In genomic region chr17:38851434-38851833, GRCh38 we compare ENCODE assay signal across 8 cellular contexts. TPM values are rescaled to one million over a fixed set of nuclear protein-coding genes. Genes with fewer than 3 reads are reported as not detected.
DNase-seq lines count a peak whose midpoint lies in the region; ATAC-seq, FAIRE-seq and TF ChIP-seq lines count a peak whose summit lies in the region.

No MANE protein-coding gene starts in this region.

- H3K27me3 Mint-ChIP-seq in activated naive CD4-positive, alpha-beta T cell treated with anti-CD3 and anti-CD28 coated beads, Interleukin-2, amount 50 U/mL, for 24 hours, result no peaks in the 10 kb centered on the region
- no peaks in the 10 kb centered on the region for H3K27me3 Mint-ChIP-seq in activated naive CD8-positive, alpha-beta T cell treated with anti-CD3 and anti-CD28 coated beads, Interleukin-2, amount 10 ng/mL, durations not matched to agents 7 days and 5 days

- 43% methylated on average over 2 of the region's 2 CpGs for WGBS in HepG2 (ENCODE audit: low lambda C conversion rate)
- 27 to 41% methylated on average over 2 of the region's 2 CpGs for WGBS in transverse colon (ENCODE audit: low coverage in 1 of 2), 2 donors

- peak overlapping the region; percentile 98 for H3K4me2 ChIP-seq in HepG2 (ENCODE audit: low read depth, low read length)

- H3K36me3 Mint-ChIP-seq in activated naive CD4-positive, alpha-beta T cell treated with anti-CD3 and anti-CD28 coated beads, Interleukin-2, amount 50 U/mL, for 24 hours, result peaks cover 43% of the 10 kb centered on the region
- peaks cover 53% of the 10 kb centered on the region for H3K36me3 Mint-ChIP-seq in activated naive CD8-positive, alpha-beta T cell treated with anti-CD3 and anti-CD28 coated beads, Interleukin-2, amount 10 ng/mL, durations not matched to agents 7 days and 5 days

- TF ChIP-seq POLR2A in HepG2 (IDR thresholded peaks at IDR 0.05; ENCODE audit: insufficient read depth in 1 of 2, low read depth in 2 of 2, low read length in 2 of 2) (no peak), transverse colon (IDR thresholded peaks at IDR 0.05) (no peak)

- intact Hi-C loops in HepG2 (cut with micrococcal nuclease; ENCODE audit: unreplicated experiment), result no loop called here
- intact Hi-C loops in transverse colon (cut with DNase I; ENCODE audit: low total_unique reads), result no loop called here

- POLR2A ChIA-PET in activated naive CD8-positive, alpha-beta T cell treated with anti-CD3 and anti-CD28 coated beads, Interleukin-2, amount 10 ng/mL, durations not matched to agents 7 days and 5 days (lab: Charles Lee), result interaction anchor here (1.4 to 4.6 kb wide), 4 partner anchors 19 to 74 kb away, joined by 3 to 147 read pairs (median 8); partner anchors contain the start of genes LASP1 and LASP1NB
- POLR2A ChIA-PET in HepG2 (lab: Yijun Ruan, JAX), result interaction anchor here (2.0 to 4.6 kb wide), 3 partner anchors 19 to 54 kb away, joined by 4 to 175 read pairs (median 50); partner anchors contain the start of genes CWC25 and LASP1

- TF ChIP-seq EP300 in HepG2 (IDR thresholded peaks at IDR 0.05; ENCODE audit: low read depth in 2 of 2, low read length in 2 of 2) (no peak), HepG2 (CRISPR knock-in tag; IDR thresholded peaks at IDR 0.05; ENCODE audit: borderline replicate concordance) (no peak), transverse colon (IDR thresholded peaks at IDR 0.05; ENCODE audit: low read depth) (no peak)

- H3K4me1 ChIP-seq in HepG2 (ENCODE audit: insufficient read depth, low read length), result peaks cover 44% of the 10 kb centered on the region
- peaks cover 11 to 29% (median 25%) of the 10 kb centered on the region in 4 donors for H3K4me1 ChIP-seq in transverse colon

- BruUV-seq in HepG2 (replicated peaks; lab: Mats Ljungman, UMichigan), result no TSS peak

- H2AFZ ChIP-seq in HepG2 (ENCODE audit: low read length), result no peak overlapping the region

- H3K4me3 ChIP-seq in HepG2 (replicated peaks in 1 of 3; ENCODE audit: insufficient read depth in 1 of 3, low read depth in 2 of 3, low read length in 3 of 3) (peak overlapping the region; percentile 78 to 88 (median 82)), transverse colon (peak overlapping the region in 3 of 4 donors; percentile 54 to 57 (median 55))

- H3K79me2 ChIP-seq in HepG2 (ENCODE audit: insufficient read depth, low read length), result peaks cover 34% of the 10 kb centered on the region

- H3K27ac Mint-ChIP-seq in activated naive CD4-positive, alpha-beta T cell treated with anti-CD3 and anti-CD28 coated beads, Interleukin-2, amount 50 U/mL, for 24 hours, result peak overlapping the region; percentile 98
- peak overlapping the region; percentile 77 for H3K27ac Mint-ChIP-seq in activated naive CD8-positive, alpha-beta T cell treated with anti-CD3 and anti-CD28 coated beads, Interleukin-2, amount 10 ng/mL, durations not matched to agents 7 days and 5 days

- no peak for ATAC-seq in activated naive CD8-positive, alpha-beta T cell treated with anti-CD3 and anti-CD28 coated beads, Interleukin-2, amount 10 ng/mL, durations not matched to agents 7 days and 5 days (ENCODE audit: low read depth)
- ATAC-seq in HepG2 (no peak), GM18907 (IDR thresholded peaks at IDR 0.05; ENCODE audit: unreplicated experiment) (no peak)

- H3K27me3 ChIP-seq in HepG2 (ENCODE audit: control insufficient read depth in 1 of 2, insufficient read depth in 2 of 2, low read length in 2 of 2) (no peaks in the 10 kb centered on the region; a peak in 1 of 5 replicates), transverse colon (no peaks in the 10 kb centered on the region)

- H3K4me3 Mint-ChIP-seq in activated naive CD4-positive, alpha-beta T cell treated with anti-CD3 and anti-CD28 coated beads, Interleukin-2, amount 50 U/mL, for 24 hours, result peak overlapping the region; percentile 98
- peak overlapping the region; percentile 95 for H3K4me3 Mint-ChIP-seq in activated naive CD8-positive, alpha-beta T cell treated with anti-CD3 and anti-CD28 coated beads, Interleukin-2, amount 10 ng/mL, durations not matched to agents 7 days and 5 days

- H3K9me3 Mint-ChIP-seq in activated naive CD4-positive, alpha-beta T cell treated with anti-CD3 and anti-CD28 coated beads, Interleukin-2, amount 50 U/mL, for 24 hours, result no peaks in the 10 kb centered on the region
- H3K9me3 Mint-ChIP-seq in activated naive CD8-positive, alpha-beta T cell treated with anti-CD3 and anti-CD28 coated beads, Interleukin-2, amount 10 ng/mL, durations not matched to agents 7 days and 5 days, result no peaks in the 10 kb centered on the region

- peaks cover 18 to 45% of the 10 kb centered on the region in 2 experiments for H3K36me3 ChIP-seq in HepG2 (replicated peaks in 1 of 2; ENCODE audit: control insufficient read depth in 1 of 2, insufficient read depth in 2 of 2, low read length in 2 of 2)
- H3K36me3 ChIP-seq in transverse colon, result peaks cover 0 to 48% (median 14%) of the 10 kb centered on the region in 4 donors

- no peaks in the 10 kb centered on the region for H3K9me3 ChIP-seq in HepG2 (ENCODE audit: low read length)
- no peaks in the 10 kb centered on the region for H3K9me3 ChIP-seq in transverse colon

- no peak for DNase-seq in activated naive CD4-positive, alpha-beta T cell treated with Interleukin-2 at 50 U/mL for 16 hours
- no peak for DNase-seq in activated naive CD8-positive, alpha-beta T cell treated with anti-CD3 and anti-CD28 coated beads, Interleukin-2, amount 10 ng/mL, durations not matched to agents 7 days and 5 days
- DNase-seq in HepG2 (ENCODE audit: low spot score) (no peak), transverse colon (no peak), NCI-H1092 (lab: John Stamatoyannopoulos, UW) (no peak), HT-29 (ENCODE audit: low spot score) (no peak)

- H4K20me1 ChIP-seq in HepG2 (ENCODE audit: insufficient read depth, low read length), result peaks cover 54% of the 10 kb centered on the region

- in situ Hi-C loops in HepG2 (cut with HindIII; ENCODE audit: extremely low pct_ligation_motif_present, low pct_unique_long_range_greater_than_20kb) (no loop called here), transverse colon (cut with MboI; ENCODE audit: low pct_ligation_motif_present in 1 of 4, low pct_unique_long_range_greater_than_20kb in 1 of 4, low sequenced_read_pairs in 3 of 4) (loop anchor here in 1 of 4 donors (25.0 kb wide), 1 partner anchor 311 kb away; the partner anchor contains the start of genes ARL5C and PLXDC1)

- no peak for TF ChIP-seq RAD21 in HepG2 (CRISPR knock-in tag; IDR thresholded peaks at IDR 0.05)

- H3K4me1 Mint-ChIP-seq in activated naive CD4-positive, alpha-beta T cell treated with anti-CD3 and anti-CD28 coated beads, Interleukin-2, amount 50 U/mL, for 24 hours, result peaks cover 36% of the 10 kb centered on the region
- peaks cover 35% of the 10 kb centered on the region for H3K4me1 Mint-ChIP-seq in activated naive CD8-positive, alpha-beta T cell treated with anti-CD3 and anti-CD28 coated beads, Interleukin-2, amount 10 ng/mL, durations not matched to agents 7 days and 5 days

- H3K9ac ChIP-seq in HepG2 (ENCODE audit: insufficient read depth, low read depth, low read length), result peak overlapping the region; percentile 95

- FAIRE-seq in HepG2 (lab: Jason Lieb, UNC), result no peak

- H3K27ac ChIP-seq in HepG2 (ENCODE audit: extremely low read length, insufficient read depth, low read length) (peak overlapping the region; percentile 18), transverse colon (peak overlapping the region in 2 of 4 donors; percentile 92 to 94)

- CTCF ChIA-PET in HepG2 (lab: Yijun Ruan, JAX; ENCODE audit: low intra/inter-chr PET ratio, low total read pairs), result no interaction called here

- TF ChIP-seq CTCF in HepG2 (CRISPR knock-in tag; IDR thresholded peaks at IDR 0.05), result no peak
- no peak for TF ChIP-seq CTCF in transverse colon (IDR thresholded peaks at IDR 0.05)

RNA-seq across cellular contexts. Expression of gene RPL23, which starts 2.1 kb away (rescaled TPM):
- 1,000 to 10,000 TPM; 1,166 to 1,188 TPM for total RNA-seq in activated naive CD8-positive, alpha-beta T cell treated with anti-CD3 and anti-CD28 coated beads, Interleukin-2, amount 10 ng/mL, durations not matched to agents 7 days and 5 days
- total RNA-seq in HepG2 (2016; rRNA removed; fragmentation: Illumina TruSeq; extraction: Trizol) (2,790 and 3,298 TPM in 2 replicates), transverse colon (1,000 to 10,000 TPM in 1 of 4 donors, 100 to 1,000 TPM in 3; 386 to 1,109 (median 710) TPM)
- 4,051 and 4,588 TPM in 2 replicates for total RNA-seq in HepG2 (2016; cell fraction: cytosol; rRNA removed; fragmentation: Illumina TruSeq; extraction: Trizol; ENCODE audit: low read depth)
- total RNA-seq in HepG2 (2016; cell fraction: insoluble cytoplasmic fraction; rRNA removed; fragmentation: Illumina TruSeq; extraction: Trizol), result 2,655 and 3,446 TPM in 2 replicates
- total RNA-seq in HepG2 (2016; cell fraction: membrane; rRNA removed; fragmentation: Illumina TruSeq; extraction: Trizol), result 6,899 and 6,901 TPM in 2 replicates
- 995 and 1,125 TPM in 2 replicates for total RNA-seq in HepG2 (2016; cell fraction: nucleus; rRNA removed; fragmentation: Illumina TruSeq; extraction: Trizol)
- 4,288 and 4,860 TPM in 2 replicates for polyA plus RNA-seq in HepG2 (2011; rRNA removed)
- polyA plus RNA-seq in HepG2 (2011; cell fraction: cytosol; rRNA removed), result 4,164 and 5,084 TPM in 2 replicates
- polyA plus RNA-seq in HepG2 (2011; cell fraction: nucleus; rRNA removed), result 680 and 915 TPM in 2 replicates
- polyA plus RNA-seq in HepG2 (2012), result 4,457 and 5,527 TPM in 2 replicates
- 5,325 and 6,272 TPM in 2 replicates for polyA plus RNA-seq in HepG2 (2016; cell fraction: cytosol; fragmentation: Illumina TruSeq; extraction: Trizol; ENCODE audit: low read depth)
- 3,877 and 3,973 TPM in 2 replicates for polyA plus RNA-seq in HepG2 (2016; cell fraction: insoluble cytoplasmic fraction; fragmentation: Illumina TruSeq; extraction: Trizol; ENCODE audit: low read depth)
- polyA plus RNA-seq in HepG2 (2016; cell fraction: membrane; fragmentation: Illumina TruSeq; extraction: Trizol; ENCODE audit: low read depth), result 7,669 and 7,726 TPM in 2 replicates
- polyA plus RNA-seq in HepG2 (2016; cell fraction: nucleus; fragmentation: Illumina TruSeq; extraction: Trizol; ENCODE audit: insufficient read depth, low read depth), result 2,046 and 2,062 TPM in 2 replicates
- polyA minus RNA-seq in HepG2 (2011; rRNA and poly(A)+ RNA removed; ENCODE audit: low replicate concordance), result 223 and 322 TPM in 2 replicates
- 1,056 and 1,226 TPM in 2 replicates for polyA minus RNA-seq in HepG2 (2011; cell fraction: cytosol; rRNA and poly(A)+ RNA removed)
- 292 and 362 TPM in 2 replicates for polyA minus RNA-seq in HepG2 (2011; cell fraction: nucleus; rRNA and poly(A)+ RNA removed)
- 2,011 and 2,221 TPM in 2 replicates for total RNA-seq in HT-29 (2014; rRNA removed; shearing (Covaris generic))

RNA-seq across cellular contexts. Expression of gene LASP1, which starts 18.4 kb away (rescaled TPM):
- total RNA-seq in activated naive CD8-positive, alpha-beta T cell treated with anti-CD3 and anti-CD28 coated beads, Interleukin-2, amount 10 ng/mL, durations not matched to agents 7 days and 5 days, result 100 to 1,000 TPM; 227 to 236 TPM
- total RNA-seq in HepG2 (2016; rRNA removed; fragmentation: Illumina TruSeq; extraction: Trizol), result 97.0 and 110 TPM in 2 replicates
- total RNA-seq in HepG2 (2016; cell fraction: cytosol; rRNA removed; fragmentation: Illumina TruSeq; extraction: Trizol; ENCODE audit: low read depth), result 9.8 and 10.1 TPM in 2 replicates
- 92.3 and 97.2 TPM in 2 replicates for total RNA-seq in HepG2 (2016; cell fraction: insoluble cytoplasmic fraction; rRNA removed; fragmentation: Illumina TruSeq; extraction: Trizol)
- 38.1 and 38.7 TPM in 2 replicates for total RNA-seq in HepG2 (2016; cell fraction: membrane; rRNA removed; fragmentation: Illumina TruSeq; extraction: Trizol)
- total RNA-seq in HepG2 (2016; cell fraction: nucleus; rRNA removed; fragmentation: Illumina TruSeq; extraction: Trizol), result 62.5 and 68.5 TPM in 2 replicates
- 70.1 and 80.4 TPM in 2 replicates for polyA plus RNA-seq in HepG2 (2011; rRNA removed)
- 81.9 and 127 TPM in 2 replicates for polyA plus RNA-seq in HepG2 (2011; cell fraction: cytosol; rRNA removed)
- polyA plus RNA-seq in HepG2 (2011; cell fraction: nucleus; rRNA removed), result 107 and 129 TPM in 2 replicates
- 82.2 and 85.9 TPM in 2 replicates for polyA plus RNA-seq in HepG2 (2012)
- polyA plus RNA-seq in HepG2 (2016; cell fraction: cytosol; fragmentation: Illumina TruSeq; extraction: Trizol; ENCODE audit: low read depth), result 7.2 and 8.1 TPM in 2 replicates
- 138 and 161 TPM in 2 replicates for polyA plus RNA-seq in HepG2 (2016; cell fraction: insoluble cytoplasmic fraction; fragmentation: Illumina TruSeq; extraction: Trizol; ENCODE audit: low read depth)
- 25.1 and 28.1 TPM in 2 replicates for polyA plus RNA-seq in HepG2 (2016; cell fraction: membrane; fragmentation: Illumina TruSeq; extraction: Trizol; ENCODE audit: low read depth)
- 109 and 113 TPM in 2 replicates for polyA plus RNA-seq in HepG2 (2016; cell fraction: nucleus; fragmentation: Illumina TruSeq; extraction: Trizol; ENCODE audit: insufficient read depth, low read depth)
- polyA minus RNA-seq in HepG2 (2011; rRNA and poly(A)+ RNA removed; ENCODE audit: low replicate concordance), result 136 and 189 TPM in 2 replicates
- 107 and 130 TPM in 2 replicates for polyA minus RNA-seq in HepG2 (2011; cell fraction: cytosol; rRNA and poly(A)+ RNA removed)
- 49.2 and 50.4 TPM in 2 replicates for polyA minus RNA-seq in HepG2 (2011; cell fraction: nucleus; rRNA and poly(A)+ RNA removed)
- 100 to 1,000 TPM; 117 to 553 (median 307) TPM for total RNA-seq in transverse colon
- total RNA-seq in HT-29 (2014; rRNA removed; shearing (Covaris generic)), result 266 and 279 TPM in 2 replicates

RNA-seq across cellular contexts. Expression of gene CWC25, which starts 26.3 kb away (rescaled TPM):
- total RNA-seq in activated naive CD8-positive, alpha-beta T cell treated with anti-CD3 and anti-CD28 coated beads, Interleukin-2, amount 10 ng/mL, durations not matched to agents 7 days and 5 days, result 10 to 100 TPM; 35.2 to 37.5 TPM
- total RNA-seq in HepG2 (2016; rRNA removed; fragmentation: Illumina TruSeq; extraction: Trizol) (12.7 and 15.6 TPM in 2 replicates), transverse colon (10 to 100 TPM; 22.1 to 97.3 (median 37.5) TPM)
- 3.7 and 5.9 TPM in 2 replicates for total RNA-seq in HepG2 (2016; cell fraction: cytosol; rRNA removed; fragmentation: Illumina TruSeq; extraction: Trizol; ENCODE audit: low read depth)
- total RNA-seq in HepG2 (2016; cell fraction: insoluble cytoplasmic fraction; rRNA removed; fragmentation: Illumina TruSeq; extraction: Trizol), result 12.1 and 16.1 TPM in 2 replicates
- 4.9 and 5.9 TPM in 2 replicates for total RNA-seq in HepG2 (2016; cell fraction: membrane; rRNA removed; fragmentation: Illumina TruSeq; extraction: Trizol)
- total RNA-seq in HepG2 (2016; cell fraction: nucleus; rRNA removed; fragmentation: Illumina TruSeq; extraction: Trizol), result 16.2 and 16.8 TPM in 2 replicates
- 20.6 and 22.7 TPM in 2 replicates for polyA plus RNA-seq in HepG2 (2011; rRNA removed)
- 8.0 and 10.1 TPM in 2 replicates for polyA plus RNA-seq in HepG2 (2011; cell fraction: cytosol; rRNA removed)
- polyA plus RNA-seq in HepG2 (2011; cell fraction: nucleus; rRNA removed), result 75.8 and 78.0 TPM in 2 replicates
- polyA plus RNA-seq in HepG2 (2012), result 13.3 and 15.9 TPM in 2 replicates
- polyA plus RNA-seq in HepG2 (2016; cell fraction: cytosol; fragmentation: Illumina TruSeq; extraction: Trizol; ENCODE audit: low read depth), result 1.3 and 1.4 TPM in 2 replicates
- 13.2 and 13.4 TPM in 2 replicates for polyA plus RNA-seq in HepG2 (2016; cell fraction: insoluble cytoplasmic fraction; fragmentation: Illumina TruSeq; extraction: Trizol; ENCODE audit: low read depth)
- 2.8 and 3.3 TPM in 2 replicates for polyA plus RNA-seq in HepG2 (2016; cell fraction: membrane; fragmentation: Illumina TruSeq; extraction: Trizol; ENCODE audit: low read depth)
- polyA plus RNA-seq in HepG2 (2016; cell fraction: nucleus; fragmentation: Illumina TruSeq; extraction: Trizol; ENCODE audit: insufficient read depth, low read depth), result 51.8 and 58.8 TPM in 2 replicates
- 7.6 and 11.6 TPM in 2 replicates for polyA minus RNA-seq in HepG2 (2011; rRNA and poly(A)+ RNA removed; ENCODE audit: low replicate concordance)
- 3.6 and 4.1 TPM in 2 replicates for polyA minus RNA-seq in HepG2 (2011; cell fraction: cytosol; rRNA and poly(A)+ RNA removed)
- 18.3 TPM in 2 replicates for polyA minus RNA-seq in HepG2 (2011; cell fraction: nucleus; rRNA and poly(A)+ RNA removed)
- 28.7 and 33.9 TPM in 2 replicates for total RNA-seq in HT-29 (2014; rRNA removed; shearing (Covaris generic))

RNA-seq across cellular contexts. Expression of gene PIP4K2B, which starts 52.1 kb away (rescaled TPM):
- total RNA-seq in activated naive CD8-positive, alpha-beta T cell treated with anti-CD3 and anti-CD28 coated beads, Interleukin-2, amount 10 ng/mL, durations not matched to agents 7 days and 5 days, result 10 to 100 TPM; 55.1 to 58.0 TPM
- 54.0 and 63.6 TPM in 2 replicates for total RNA-seq in HepG2 (2016; rRNA removed; fragmentation: Illumina TruSeq; extraction: Trizol)
- 24.2 and 25.6 TPM in 2 replicates for total RNA-seq in HepG2 (2016; cell fraction: cytosol; rRNA removed; fragmentation: Illumina TruSeq; extraction: Trizol; ENCODE audit: low read depth)
- 50.9 and 54.9 TPM in 2 replicates for total RNA-seq in HepG2 (2016; cell fraction: insoluble cytoplasmic fraction; rRNA removed; fragmentation: Illumina TruSeq; extraction: Trizol)
- 49.8 and 54.0 TPM in 2 replicates for total RNA-seq in HepG2 (2016; cell fraction: membrane; rRNA removed; fragmentation: Illumina TruSeq; extraction: Trizol)
- 32.5 and 37.2 TPM in 2 replicates for total RNA-seq in HepG2 (2016; cell fraction: nucleus; rRNA removed; fragmentation: Illumina TruSeq; extraction: Trizol)
- 20.4 and 24.5 TPM in 2 replicates for polyA plus RNA-seq in HepG2 (2011; rRNA removed)
- polyA plus RNA-seq in HepG2 (2011; cell fraction: cytosol; rRNA removed), result 18.5 and 20.4 TPM in 2 replicates
- polyA plus RNA-seq in HepG2 (2011; cell fraction: nucleus; rRNA removed), result 45.9 and 55.3 TPM in 2 replicates
- polyA plus RNA-seq in HepG2 (2012), result 22.2 and 27.9 TPM in 2 replicates
- polyA plus RNA-seq in HepG2 (2016; cell fraction: cytosol; fragmentation: Illumina TruSeq; extraction: Trizol; ENCODE audit: low read depth), result 12.9 and 15.0 TPM in 2 replicates
- polyA plus RNA-seq in HepG2 (2016; cell fraction: insoluble cytoplasmic fraction; fragmentation: Illumina TruSeq; extraction: Trizol; ENCODE audit: low read depth), result 41.7 and 46.6 TPM in 2 replicates
- 27.7 and 30.2 TPM in 2 replicates for polyA plus RNA-seq in HepG2 (2016; cell fraction: membrane; fragmentation: Illumina TruSeq; extraction: Trizol; ENCODE audit: low read depth)
- polyA plus RNA-seq in HepG2 (2016; cell fraction: nucleus; fragmentation: Illumina TruSeq; extraction: Trizol; ENCODE audit: insufficient read depth, low read depth), result 62.7 and 68.7 TPM in 2 replicates
- 76.9 and 79.2 TPM in 2 replicates for polyA minus RNA-seq in HepG2 (2011; rRNA and poly(A)+ RNA removed; ENCODE audit: low replicate concordance)
- polyA minus RNA-seq in HepG2 (2011; cell fraction: cytosol; rRNA and poly(A)+ RNA removed), result 17.3 and 17.5 TPM in 2 replicates
- 12.9 and 14.0 TPM in 2 replicates for polyA minus RNA-seq in HepG2 (2011; cell fraction: nucleus; rRNA and poly(A)+ RNA removed)
- 10 to 100 TPM; 15.3 to 63.5 (median 23.5) TPM for total RNA-seq in transverse colon
- 39.6 and 62.1 TPM in 2 replicates for total RNA-seq in HT-29 (2014; rRNA removed; shearing (Covaris generic))
